10 cellular contexts compared by ENCODE assay signal in the genomic region with DNA sequence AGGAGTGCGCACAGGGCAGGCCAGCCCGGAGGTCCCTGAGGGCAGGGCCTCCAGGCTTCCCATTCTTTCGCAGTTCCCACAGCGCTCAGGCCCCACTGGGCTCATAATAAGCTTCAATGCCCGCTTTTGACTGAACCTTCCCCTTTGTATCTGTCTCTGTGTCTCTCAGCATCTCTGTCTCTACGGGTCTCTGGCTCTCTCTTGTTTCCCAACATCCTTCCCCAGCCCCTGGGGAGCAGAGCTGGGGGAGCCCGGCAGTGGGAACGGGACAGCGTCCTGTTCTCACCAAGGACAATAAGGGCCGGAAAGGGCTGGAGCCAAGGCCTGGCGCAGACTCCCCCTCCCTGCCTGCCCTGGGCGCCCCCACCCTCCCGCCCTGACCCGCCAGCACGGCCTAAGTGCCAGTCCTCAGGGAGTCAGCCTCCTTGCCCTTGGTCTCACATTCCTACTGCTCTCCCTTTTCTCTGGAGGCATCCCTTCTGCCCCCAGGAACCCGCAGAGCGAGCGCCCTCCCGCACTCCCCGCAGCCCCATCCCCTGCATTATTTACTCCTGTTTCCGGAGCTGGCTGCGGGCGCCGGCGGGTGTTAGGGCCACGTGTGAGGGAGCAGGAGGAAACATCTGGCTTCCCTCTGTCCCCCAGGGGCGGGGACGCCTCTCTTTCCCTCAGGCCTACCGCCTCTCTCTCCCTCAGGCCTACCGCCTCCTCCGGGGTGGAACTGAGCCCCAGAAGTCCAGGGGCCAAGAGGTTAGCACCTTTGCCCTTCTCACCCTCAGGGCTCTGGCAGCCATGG. TPM values are rescaled to one million over a fixed set of nuclear protein-coding genes. Genes with fewer than 3 reads are reported as not detected.
DNase-seq lines count a peak whose midpoint lies in the region; ATAC-seq, FAIRE-seq and TF ChIP-seq lines count a peak whose summit lies in the region.
"Had no signal": no experiment of that assay in that cellular context is flagged by ENCODE, and none has a peak within 500 bp of the region (broad histone marks: within the 10 kb centered on the region; RNA-seq: fewer than 3 reads in every experiment).

No MANE protein-coding gene starts in this region.

- no peaks in the 10 kb centered on the region for H3K9me3 Mint-ChIP-seq in activated naive CD8-positive, alpha-beta T cell treated with anti-CD3 and anti-CD28 coated beads for 36 hours
- no peaks in the 10 kb centered on the region for H3K9me3 Mint-ChIP-seq in activated naive CD8-positive, alpha-beta T cell treated with anti-CD3 and anti-CD28 coated beads, Interleukin-2, amount 50 U/mL, for 24 hours
- H3K9me3 Mint-ChIP-seq in activated CD4-positive, alpha-beta memory T cell treated with anti-CD3 and anti-CD28 coated beads, Interleukin-2, amount 10 ng/mL, durations not matched to agents 7 days and 5 days = no peaks in the 10 kb centered on the region

- FAIRE-seq in HepG2 (lab: Jason Lieb, UNC) = no peak

- no peak for TF ChIP-seq POLR2A in HepG2 (IDR thresholded peaks at IDR 0.05; ENCODE audit: insufficient read depth in 1 of 2, low read depth in 2 of 2, low read length in 2 of 2)

- POLR2A ChIA-PET in HepG2 (lab: Yijun Ruan, JAX) = interaction anchor here (0.7 to 5.9 kb wide), 7 partner anchors 31 to 82 kb away, joined by 3 to 56 read pairs (median 5); a partner anchor contains a TSS
- POLR2A ChIA-PET in activated CD4-positive, alpha-beta memory T cell treated with anti-CD3 and anti-CD28 coated beads, Interleukin-2, amount 10 ng/mL, durations not matched to agents 7 days and 5 days (lab: Charles Lee) = interaction anchor here (1.0 to 2.1 kb wide), 3 partner anchors 24 to 75 kb away, joined by 3 to 9 read pairs (median 3); no protein-coding TSS in a partner anchor

- no peak for DNase-seq in activated naive CD8-positive, alpha-beta T cell treated with anti-CD3 and anti-CD28 coated beads for 36 hours
- DNase-seq in activated naive CD8-positive, alpha-beta T cell treated with anti-CD3 and anti-CD28 coated beads, Interleukin-2, amount 50 U/mL, for 24 hours = no peak
- DNase-seq in coronary artery (ENCODE audit: low spot score) (peak; percentile 72), HepG2 (ENCODE audit: low spot score) (no peak), ureter (ENCODE audit: low spot score) (peak; percentile 51)
- no peak for DNase-seq in activated CD4-positive, alpha-beta memory T cell treated with anti-CD3 and anti-CD28 coated beads, Interleukin-2, amount 10 ng/mL, durations not matched to agents 7 days and 5 days
- DNase-seq: brain microvascular endothelial cell, SIG-M5 had no signal

- H3K27me3 Mint-ChIP-seq in activated naive CD8-positive, alpha-beta T cell treated with anti-CD3 and anti-CD28 coated beads for 36 hours = no peaks in the 10 kb centered on the region
- no peaks in the 10 kb centered on the region for H3K27me3 Mint-ChIP-seq in activated naive CD8-positive, alpha-beta T cell treated with anti-CD3 and anti-CD28 coated beads, Interleukin-2, amount 50 U/mL, for 24 hours
- H3K27me3 Mint-ChIP-seq in activated CD4-positive, alpha-beta memory T cell treated with anti-CD3 and anti-CD28 coated beads, Interleukin-2, amount 10 ng/mL, durations not matched to agents 7 days and 5 days = peaks cover 1% of the 10 kb centered on the region

- peak overlapping the region; percentile 57 for H3K4me2 ChIP-seq in HepG2 (ENCODE audit: low read depth, low read length)

- CTCF ChIA-PET in HepG2 (lab: Yijun Ruan, JAX; ENCODE audit: low intra/inter-chr PET ratio, low total read pairs) = interaction anchor here (1.3 to 5.3 kb wide), 4 partner anchors 54 to 105 kb away, joined by 3 to 165 read pairs (median 10); no protein-coding TSS in a partner anchor
- CTCF ChIA-PET in activated CD4-positive, alpha-beta memory T cell treated with anti-CD3 and anti-CD28 coated beads, Interleukin-2, amount 10 ng/mL, durations not matched to agents 7 days and 5 days (lab: Charles Lee) = interaction anchor here (1.2 to 8.0 kb wide), 6 partner anchors 24 to 81 kb away, joined by 4 to 209 read pairs (median 17); no protein-coding TSS in a partner anchor

- H2AFZ ChIP-seq in HepG2 (ENCODE audit: low read length) = no peak overlapping the region

- no peak for ATAC-seq in activated naive CD8-positive, alpha-beta T cell treated with anti-CD3 and anti-CD28 coated beads, Interleukin-2, amount 50 U/mL, for 24 hours
- ATAC-seq in HepG2 (peak; percentile 12), GM18517 (IDR thresholded peaks at IDR 0.05; ENCODE audit: unreplicated experiment) (no peak), GM18519 (IDR thresholded peaks at IDR 0.05; ENCODE audit: low FRiP score, unreplicated experiment) (no peak)

- in situ Hi-C loops in HepG2 (cut with HindIII; ENCODE audit: extremely low pct_ligation_motif_present, low pct_unique_long_range_greater_than_20kb) = loop anchor here (5.0 kb wide), 1 partner anchor 74 kb away; no protein-coding TSS in a partner anchor

- H3K4me3 Mint-ChIP-seq in activated naive CD8-positive, alpha-beta T cell treated with anti-CD3 and anti-CD28 coated beads for 36 hours = peak overlapping the region; percentile 40
- H3K4me3 Mint-ChIP-seq in activated naive CD8-positive, alpha-beta T cell treated with anti-CD3 and anti-CD28 coated beads, Interleukin-2, amount 50 U/mL, for 24 hours = no peak overlapping the region
- H3K4me3 Mint-ChIP-seq in activated CD4-positive, alpha-beta memory T cell treated with anti-CD3 and anti-CD28 coated beads, Interleukin-2, amount 10 ng/mL, durations not matched to agents 7 days and 5 days = no peak overlapping the region

- H4K20me1 ChIP-seq in HepG2 (ENCODE audit: insufficient read depth, low read length) = no peaks in the 10 kb centered on the region

- H3K4me3 ChIP-seq in coronary artery = peak overlapping the region; percentile 27
- H3K4me3 ChIP-seq in HepG2 (replicated peaks in 1 of 3; ENCODE audit: insufficient read depth in 1 of 3, low read depth in 2 of 3, low read length in 3 of 3) = peak overlapping the region in 1 of 3 experiments; percentile 75; a peak in 2 of 6 replicates

- H3K36me3 Mint-ChIP-seq in activated naive CD8-positive, alpha-beta T cell treated with anti-CD3 and anti-CD28 coated beads for 36 hours = peaks cover 10% of the 10 kb centered on the region
- H3K36me3 Mint-ChIP-seq in activated naive CD8-positive, alpha-beta T cell treated with anti-CD3 and anti-CD28 coated beads, Interleukin-2, amount 50 U/mL, for 24 hours (ENCODE audit: low read depth) = peaks cover 18% of the 10 kb centered on the region
- peaks cover 12% of the 10 kb centered on the region for H3K36me3 Mint-ChIP-seq in activated CD4-positive, alpha-beta memory T cell treated with anti-CD3 and anti-CD28 coated beads, Interleukin-2, amount 10 ng/mL, durations not matched to agents 7 days and 5 days (ENCODE audit: low read depth)

- no peak for TF ChIP-seq RAD21 in HepG2 (CRISPR knock-in tag; IDR thresholded peaks at IDR 0.05)

- 0 out of 2 replicates have a peak overlapping the region, but pooled peaks have one; percentile 2 for H3K9ac ChIP-seq in HepG2 (ENCODE audit: insufficient read depth, low read depth, low read length)

- 29% methylated on average over 26 of the region's 31 CpGs for WGBS in HepG2 (ENCODE audit: low lambda C conversion rate)

- peak overlapping the region in 1 of 2 donors; percentile 44 for H3K27ac ChIP-seq in coronary artery
- H3K27ac ChIP-seq in HepG2 (ENCODE audit: extremely low read length, insufficient read depth, low read length) = no peak overlapping the region
- H3K27ac ChIP-seq: brain microvascular endothelial cell had no signal

- peaks cover 0 to 12% of the 10 kb centered on the region in 2 experiments; a peak in 2 of 5 replicates for H3K36me3 ChIP-seq in HepG2 (replicated peaks in 1 of 2; ENCODE audit: control insufficient read depth in 1 of 2, insufficient read depth in 2 of 2, low read length in 2 of 2)

- TF ChIP-seq CTCF in coronary artery (IDR thresholded peaks at IDR 0.05) = no peak
- no peak for TF ChIP-seq CTCF in HepG2 (CRISPR knock-in tag; IDR thresholded peaks at IDR 0.05)

- intact Hi-C loops in HepG2 (cut with micrococcal nuclease; ENCODE audit: unreplicated experiment) = loop anchor here (1.0 to 2.0 kb wide), 2 partner anchors 40 to 72 kb away; a partner anchor contains a TSS

- 0 out of 5 replicates have a peak, but pooled peaks cover 0 to 8% of the 10 kb centered on the region in 2 experiments for H3K27me3 ChIP-seq in HepG2 (ENCODE audit: control insufficient read depth in 1 of 2, insufficient read depth in 2 of 2, low read length in 2 of 2)
- H3K27me3 ChIP-seq: brain microvascular endothelial cell had no signal

- no peaks in the 10 kb centered on the region for H3K9me3 ChIP-seq in HepG2 (ENCODE audit: low read length)

- TF ChIP-seq EP300 in HepG2 (IDR thresholded peaks at IDR 0.05; ENCODE audit: low read depth in 2 of 2, low read length in 2 of 2) (no peak), HepG2 (CRISPR knock-in tag; IDR thresholded peaks at IDR 0.05; ENCODE audit: borderline replicate concordance) (no peak)

- H3K79me2 ChIP-seq in HepG2 (ENCODE audit: insufficient read depth, low read length) = no peaks in the 10 kb centered on the region

- no TSS peak for BruUV-seq in HepG2 (replicated peaks; lab: Mats Ljungman, UMichigan)

- H3K4me1 ChIP-seq in HepG2 (ENCODE audit: insufficient read depth, low read length) = peaks cover 27% of the 10 kb centered on the region

- no peak overlapping the region for H3K27ac Mint-ChIP-seq in activated naive CD8-positive, alpha-beta T cell treated with anti-CD3 and anti-CD28 coated beads for 36 hours
- H3K27ac Mint-ChIP-seq in activated naive CD8-positive, alpha-beta T cell treated with anti-CD3 and anti-CD28 coated beads, Interleukin-2, amount 50 U/mL, for 24 hours = no peak overlapping the region
- H3K27ac Mint-ChIP-seq in activated CD4-positive, alpha-beta memory T cell treated with anti-CD3 and anti-CD28 coated beads, Interleukin-2, amount 10 ng/mL, durations not matched to agents 7 days and 5 days = no peak overlapping the region

- peaks cover 14% of the 10 kb centered on the region for H3K4me1 Mint-ChIP-seq in activated naive CD8-positive, alpha-beta T cell treated with anti-CD3 and anti-CD28 coated beads for 36 hours
- peaks cover 15% of the 10 kb centered on the region for H3K4me1 Mint-ChIP-seq in activated naive CD8-positive, alpha-beta T cell treated with anti-CD3 and anti-CD28 coated beads, Interleukin-2, amount 50 U/mL, for 24 hours
- H3K4me1 Mint-ChIP-seq in activated CD4-positive, alpha-beta memory T cell treated with anti-CD3 and anti-CD28 coated beads, Interleukin-2, amount 10 ng/mL, durations not matched to agents 7 days and 5 days = peaks cover 23% of the 10 kb centered on the region

RNA-seq across cellular contexts. Expression of a gene that starts 6.5 kb away (rescaled TPM):
- 100 to 1,000 TPM; 135 to 145 TPM for total RNA-seq in activated naive CD8-positive, alpha-beta T cell treated with anti-CD3 and anti-CD28 coated beads for 36 hours
- 48.5 and 79.4 TPM in 2 replicates for total RNA-seq in HepG2 (2016; rRNA removed; fragmentation: Illumina TruSeq; extraction: Trizol)
- 40.0 and 49.4 TPM in 2 replicates for total RNA-seq in HepG2 (2016; cell fraction: cytosol; rRNA removed; fragmentation: Illumina TruSeq; extraction: Trizol; ENCODE audit: low read depth)
- total RNA-seq in HepG2 (2016; cell fraction: insoluble cytoplasmic fraction; rRNA removed; fragmentation: Illumina TruSeq; extraction: Trizol) = 40.7 and 78.5 TPM in 2 replicates
- 33.6 and 41.0 TPM in 2 replicates for total RNA-seq in HepG2 (2016; cell fraction: membrane; rRNA removed; fragmentation: Illumina TruSeq; extraction: Trizol)
- 50.0 and 52.6 TPM in 2 replicates for total RNA-seq in HepG2 (2016; cell fraction: nucleus; rRNA removed; fragmentation: Illumina TruSeq; extraction: Trizol)
- polyA plus RNA-seq in HepG2 (2011; rRNA removed) = 77.3 and 89.3 TPM in 2 replicates
- polyA plus RNA-seq in HepG2 (2011; cell fraction: cytosol; rRNA removed) = 125 and 155 TPM in 2 replicates
- polyA plus RNA-seq in HepG2 (2011; cell fraction: nucleus; rRNA removed) = 119 and 133 TPM in 2 replicates
- 73.3 and 73.7 TPM in 2 replicates for polyA plus RNA-seq in HepG2 (2012)
- 64.6 and 72.6 TPM in 2 replicates for polyA plus RNA-seq in HepG2 (2016; cell fraction: cytosol; fragmentation: Illumina TruSeq; extraction: Trizol; ENCODE audit: low read depth)
- polyA plus RNA-seq in HepG2 (2016; cell fraction: insoluble cytoplasmic fraction; fragmentation: Illumina TruSeq; extraction: Trizol; ENCODE audit: low read depth) = 47.5 and 61.4 TPM in 2 replicates
- polyA plus RNA-seq in HepG2 (2016; cell fraction: membrane; fragmentation: Illumina TruSeq; extraction: Trizol; ENCODE audit: low read depth) = 49.4 and 56.2 TPM in 2 replicates
- 120 and 121 TPM in 2 replicates for polyA plus RNA-seq in HepG2 (2016; cell fraction: nucleus; fragmentation: Illumina TruSeq; extraction: Trizol; ENCODE audit: insufficient read depth, low read depth)
- polyA minus RNA-seq in HepG2 (2011; rRNA and poly(A)+ RNA removed; ENCODE audit: low replicate concordance) = 182 and 884 TPM in 2 replicates
- 27.3 and 38.2 TPM in 2 replicates for polyA minus RNA-seq in HepG2 (2011; cell fraction: cytosol; rRNA and poly(A)+ RNA removed)
- polyA minus RNA-seq in HepG2 (2011; cell fraction: nucleus; rRNA and poly(A)+ RNA removed) = 22.9 and 23.5 TPM in 2 replicates
- 293 TPM for total RNA-seq in ureter
- 100 to 1,000 TPM; 203 to 224 TPM for total RNA-seq in activated CD4-positive, alpha-beta memory T cell treated with anti-CD3 and anti-CD28 coated beads, Interleukin-2, amount 10 ng/mL, durations not matched to agents 7 days and 5 days

RNA-seq across cellular contexts. Expression of a gene that starts 7.1 kb away (rescaled TPM):
- total RNA-seq in activated naive CD8-positive, alpha-beta T cell treated with anti-CD3 and anti-CD28 coated beads for 36 hours = 1 to 10 TPM; 4.6 to 4.9 TPM
- 0.04 and 0.08 TPM in 2 replicates for total RNA-seq in HepG2 (2016; rRNA removed; fragmentation: Illumina TruSeq; extraction: Trizol)
- not detected in 2 replicates for total RNA-seq in HepG2 (2016; cell fraction: cytosol; rRNA removed; fragmentation: Illumina TruSeq; extraction: Trizol; ENCODE audit: low read depth)
- 0.04 TPM in 1 of 2 replicates, not detected in the other for total RNA-seq in HepG2 (2016; cell fraction: insoluble cytoplasmic fraction; rRNA removed; fragmentation: Illumina TruSeq; extraction: Trizol)
- not detected in 2 replicates for total RNA-seq in HepG2 (2016; cell fraction: membrane; rRNA removed; fragmentation: Illumina TruSeq; extraction: Trizol)
- total RNA-seq in HepG2 (2016; cell fraction: nucleus; rRNA removed; fragmentation: Illumina TruSeq; extraction: Trizol) = not detected in 2 replicates
- 0.09 and 0.12 TPM in 2 replicates for polyA plus RNA-seq in HepG2 (2011; rRNA removed)
- 0.04 and 0.11 TPM in 2 replicates for polyA plus RNA-seq in HepG2 (2011; cell fraction: cytosol; rRNA removed)
- 0.43 and 0.47 TPM in 2 replicates for polyA plus RNA-seq in HepG2 (2011; cell fraction: nucleus; rRNA removed)
- polyA plus RNA-seq in HepG2 (2012) = 0.15 and 0.25 TPM in 2 replicates
- 0.02 and 0.05 TPM in 2 replicates for polyA plus RNA-seq in HepG2 (2016; cell fraction: cytosol; fragmentation: Illumina TruSeq; extraction: Trizol; ENCODE audit: low read depth)
- polyA plus RNA-seq in HepG2 (2016; cell fraction: insoluble cytoplasmic fraction; fragmentation: Illumina TruSeq; extraction: Trizol; ENCODE audit: low read depth) = not detected in 2 replicates
- 0.05 and 0.08 TPM in 2 replicates for polyA plus RNA-seq in HepG2 (2016; cell fraction: membrane; fragmentation: Illumina TruSeq; extraction: Trizol; ENCODE audit: low read depth)
- polyA plus RNA-seq in HepG2 (2016; cell fraction: nucleus; fragmentation: Illumina TruSeq; extraction: Trizol; ENCODE audit: insufficient read depth, low read depth) = 0.21 TPM in 1 of 2 replicates, not detected in the other
- 0.12 and 0.19 TPM in 2 replicates for polyA minus RNA-seq in HepG2 (2011; rRNA and poly(A)+ RNA removed; ENCODE audit: low replicate concordance)
- polyA minus RNA-seq in HepG2 (2011; cell fraction: cytosol; rRNA and poly(A)+ RNA removed) = not detected in 2 replicates
- not detected in 2 replicates for polyA minus RNA-seq in HepG2 (2011; cell fraction: nucleus; rRNA and poly(A)+ RNA removed)
- total RNA-seq in ureter = 1.6 TPM
- total RNA-seq in activated CD4-positive, alpha-beta memory T cell treated with anti-CD3 and anti-CD28 coated beads, Interleukin-2, amount 10 ng/mL, durations not matched to agents 7 days and 5 days = 10 to 100 TPM; 17.8 to 18.3 TPM

RNA-seq across cellular contexts. Expression of a gene that starts 26.2 kb away (rescaled TPM):
- 10 to 100 TPM; 26.8 to 29.2 TPM for total RNA-seq in activated naive CD8-positive, alpha-beta T cell treated with anti-CD3 and anti-CD28 coated beads for 36 hours
- total RNA-seq in HepG2 (2016; rRNA removed; fragmentation: Illumina TruSeq; extraction: Trizol) = 14.8 and 23.2 TPM in 2 replicates
- 29.5 and 29.8 TPM in 2 replicates for total RNA-seq in HepG2 (2016; cell fraction: cytosol; rRNA removed; fragmentation: Illumina TruSeq; extraction: Trizol; ENCODE audit: low read depth)
- 21.9 and 28.1 TPM in 2 replicates for total RNA-seq in HepG2 (2016; cell fraction: insoluble cytoplasmic fraction; rRNA removed; fragmentation: Illumina TruSeq; extraction: Trizol)
- 14.3 and 20.6 TPM in 2 replicates for total RNA-seq in HepG2 (2016; cell fraction: membrane; rRNA removed; fragmentation: Illumina TruSeq; extraction: Trizol)
- total RNA-seq in HepG2 (2016; cell fraction: nucleus; rRNA removed; fragmentation: Illumina TruSeq; extraction: Trizol) = 18.3 and 22.2 TPM in 2 replicates
- 53.4 and 61.7 TPM in 2 replicates for polyA plus RNA-seq in HepG2 (2011; rRNA removed)
- polyA plus RNA-seq in HepG2 (2011; cell fraction: cytosol; rRNA removed) = 70.1 and 134 TPM in 2 replicates
- polyA plus RNA-seq in HepG2 (2011; cell fraction: nucleus; rRNA removed) = 64.8 and 67.2 TPM in 2 replicates
- 39.2 and 68.2 TPM in 2 replicates for polyA plus RNA-seq in HepG2 (2012)
- 29.6 and 50.5 TPM in 2 replicates for polyA plus RNA-seq in HepG2 (2016; cell fraction: cytosol; fragmentation: Illumina TruSeq; extraction: Trizol; ENCODE audit: low read depth)
- 22.4 and 23.3 TPM in 2 replicates for polyA plus RNA-seq in HepG2 (2016; cell fraction: insoluble cytoplasmic fraction; fragmentation: Illumina TruSeq; extraction: Trizol; ENCODE audit: low read depth)
- polyA plus RNA-seq in HepG2 (2016; cell fraction: membrane; fragmentation: Illumina TruSeq; extraction: Trizol; ENCODE audit: low read depth) = 19.9 and 24.8 TPM in 2 replicates
- 44.3 and 46.0 TPM in 2 replicates for polyA plus RNA-seq in HepG2 (2016; cell fraction: nucleus; fragmentation: Illumina TruSeq; extraction: Trizol; ENCODE audit: insufficient read depth, low read depth)
- polyA minus RNA-seq in HepG2 (2011; rRNA and poly(A)+ RNA removed; ENCODE audit: low replicate concordance) = 23.2 and 26.3 TPM in 2 replicates
- polyA minus RNA-seq in HepG2 (2011; cell fraction: cytosol; rRNA and poly(A)+ RNA removed) = 9.3 and 10.7 TPM in 2 replicates
- 3.2 and 5.7 TPM in 2 replicates for polyA minus RNA-seq in HepG2 (2011; cell fraction: nucleus; rRNA and poly(A)+ RNA removed)
- 75.4 TPM for total RNA-seq in ureter
- 10 to 100 TPM; 80.2 to 80.6 TPM for total RNA-seq in activated CD4-positive, alpha-beta memory T cell treated with anti-CD3 and anti-CD28 coated beads, Interleukin-2, amount 10 ng/mL, durations not matched to agents 7 days and 5 days

RNA-seq across cellular contexts. Expression of a gene that starts 30.9 kb away (rescaled TPM):
- total RNA-seq in activated naive CD8-positive, alpha-beta T cell treated with anti-CD3 and anti-CD28 coated beads for 36 hours = 10 to 100 TPM; 50.6 to 51.3 TPM
- total RNA-seq in HepG2 (2016; rRNA removed; fragmentation: Illumina TruSeq; extraction: Trizol) (16.4 and 22.5 TPM in 2 replicates), ureter (63.4 TPM)
- total RNA-seq in HepG2 (2016; cell fraction: cytosol; rRNA removed; fragmentation: Illumina TruSeq; extraction: Trizol; ENCODE audit: low read depth) = 19.6 and 29.0 TPM in 2 replicates
- total RNA-seq in HepG2 (2016; cell fraction: insoluble cytoplasmic fraction; rRNA removed; fragmentation: Illumina TruSeq; extraction: Trizol) = 14.6 and 22.8 TPM in 2 replicates
- total RNA-seq in HepG2 (2016; cell fraction: membrane; rRNA removed; fragmentation: Illumina TruSeq; extraction: Trizol) = 30.5 and 34.4 TPM in 2 replicates
- total RNA-seq in HepG2 (2016; cell fraction: nucleus; rRNA removed; fragmentation: Illumina TruSeq; extraction: Trizol) = 13.0 and 15.2 TPM in 2 replicates
- 46.8 and 49.5 TPM in 2 replicates for polyA plus RNA-seq in HepG2 (2011; rRNA removed)
- 53.5 and 57.9 TPM in 2 replicates for polyA plus RNA-seq in HepG2 (2011; cell fraction: cytosol; rRNA removed)
- 18.6 and 21.1 TPM in 2 replicates for polyA plus RNA-seq in HepG2 (2011; cell fraction: nucleus; rRNA removed)
- 26.3 and 27.0 TPM in 2 replicates for polyA plus RNA-seq in HepG2 (2012)
- 24.2 and 36.2 TPM in 2 replicates for polyA plus RNA-seq in HepG2 (2016; cell fraction: cytosol; fragmentation: Illumina TruSeq; extraction: Trizol; ENCODE audit: low read depth)
- polyA plus RNA-seq in HepG2 (2016; cell fraction: insoluble cytoplasmic fraction; fragmentation: Illumina TruSeq; extraction: Trizol; ENCODE audit: low read depth) = 20.1 and 21.0 TPM in 2 replicates
- 29.7 and 39.9 TPM in 2 replicates for polyA plus RNA-seq in HepG2 (2016; cell fraction: membrane; fragmentation: Illumina TruSeq; extraction: Trizol; ENCODE audit: low read depth)
- 35.6 and 36.4 TPM in 2 replicates for polyA plus RNA-seq in HepG2 (2016; cell fraction: nucleus; fragmentation: Illumina TruSeq; extraction: Trizol; ENCODE audit: insufficient read depth, low read depth)
- polyA minus RNA-seq in HepG2 (2011; rRNA and poly(A)+ RNA removed; ENCODE audit: low replicate concordance) = 40.9 and 59.1 TPM in 2 replicates
- 12.3 and 19.1 TPM in 2 replicates for polyA minus RNA-seq in HepG2 (2011; cell fraction: cytosol; rRNA and poly(A)+ RNA removed)
- 7.8 and 9.8 TPM in 2 replicates for polyA minus RNA-seq in HepG2 (2011; cell fraction: nucleus; rRNA and poly(A)+ RNA removed)
- 10 to 100 TPM; 50.4 to 52.6 TPM for total RNA-seq in activated CD4-positive, alpha-beta memory T cell treated with anti-CD3 and anti-CD28 coated beads, Interleukin-2, amount 10 ng/mL, durations not matched to agents 7 days and 5 days

RNA-seq across cellular contexts. Expression of a gene that starts 38.9 kb away (rescaled TPM):
- under 1 TPM; 0.49 to 0.74 TPM for total RNA-seq in activated naive CD8-positive, alpha-beta T cell treated with anti-CD3 and anti-CD28 coated beads for 36 hours
- 41.2 and 81.8 TPM in 2 replicates for total RNA-seq in HepG2 (2016; rRNA removed; fragmentation: Illumina TruSeq; extraction: Trizol)
- total RNA-seq in HepG2 (2016; cell fraction: cytosol; rRNA removed; fragmentation: Illumina TruSeq; extraction: Trizol; ENCODE audit: low read depth) = 20.3 and 22.5 TPM in 2 replicates
- 43.8 and 83.7 TPM in 2 replicates for total RNA-seq in HepG2 (2016; cell fraction: insoluble cytoplasmic fraction; rRNA removed; fragmentation: Illumina TruSeq; extraction: Trizol)
- total RNA-seq in HepG2 (2016; cell fraction: membrane; rRNA removed; fragmentation: Illumina TruSeq; extraction: Trizol) = 37.3 and 39.8 TPM in 2 replicates
- total RNA-seq in HepG2 (2016; cell fraction: nucleus; rRNA removed; fragmentation: Illumina TruSeq; extraction: Trizol) = 83.6 and 87.9 TPM in 2 replicates
- polyA plus RNA-seq in HepG2 (2011; rRNA removed) = 874 and 1,163 TPM in 2 replicates
- polyA plus RNA-seq in HepG2 (2011; cell fraction: cytosol; rRNA removed) = 750 and 916 TPM in 2 replicates
- 390 and 585 TPM in 2 replicates for polyA plus RNA-seq in HepG2 (2011; cell fraction: nucleus; rRNA removed)
- 254 and 427 TPM in 2 replicates for polyA plus RNA-seq in HepG2 (2012)
- polyA plus RNA-seq in HepG2 (2016; cell fraction: cytosol; fragmentation: Illumina TruSeq; extraction: Trizol; ENCODE audit: low read depth) = 16.7 and 18.6 TPM in 2 replicates
- polyA plus RNA-seq in HepG2 (2016; cell fraction: insoluble cytoplasmic fraction; fragmentation: Illumina TruSeq; extraction: Trizol; ENCODE audit: low read depth) = 45.4 and 47.8 TPM in 2 replicates
- polyA plus RNA-seq in HepG2 (2016; cell fraction: membrane; fragmentation: Illumina TruSeq; extraction: Trizol; ENCODE audit: low read depth) = 25.2 and 27.9 TPM in 2 replicates
- polyA plus RNA-seq in HepG2 (2016; cell fraction: nucleus; fragmentation: Illumina TruSeq; extraction: Trizol; ENCODE audit: insufficient read depth, low read depth) = 175 and 184 TPM in 2 replicates
- 139 and 593 TPM in 2 replicates for polyA minus RNA-seq in HepG2 (2011; rRNA and poly(A)+ RNA removed; ENCODE audit: low replicate concordance)
- polyA minus RNA-seq in HepG2 (2011; cell fraction: cytosol; rRNA and poly(A)+ RNA removed) = 195 and 264 TPM in 2 replicates
- 72.6 and 120 TPM in 2 replicates for polyA minus RNA-seq in HepG2 (2011; cell fraction: nucleus; rRNA and poly(A)+ RNA removed)
- total RNA-seq in ureter = 111 TPM
- not detected for total RNA-seq in activated CD4-positive, alpha-beta memory T cell treated with anti-CD3 and anti-CD28 coated beads, Interleukin-2, amount 10 ng/mL, durations not matched to agents 7 days and 5 days

Comparison
In these comparisons a context has a peak if more than half of its experiments do, and no peak if none do; other contexts are left out.
1. DNase-seq: peak in coronary artery (single experiment) and ureter (single experiment); none in activated naive CD8-positive, alpha-beta T cell treated with anti-CD3 and anti-CD28 coated beads for 36 hours (single experiment), activated naive CD8-positive, alpha-beta T cell treated with anti-CD3 and anti-CD28 coated beads, Interleukin-2, amount 50 U/mL, for 24 hours (single experiment), HepG2 (single experiment) and activated CD4-positive, alpha-beta memory T cell treated with anti-CD3 and anti-CD28 coated beads, Interleukin-2, amount 10 ng/mL, durations not matched to agents 7 days and 5 days (single experiment).